Comparison of ENCODE assay signal across 20 cellular contexts in genomic region chr17:75442168-75443103, GRCh38. TPM values are rescaled to one million over a fixed set of nuclear protein-coding genes. Genes with fewer than 3 reads are reported as not detected.
DNase-seq lines count a peak whose midpoint lies in the region; ATAC-seq, FAIRE-seq and TF ChIP-seq lines count a peak whose summit lies in the region.
"Had no signal": no experiment of that assay in that cellular context is flagged by ENCODE, and none has a peak within 500 bp of the region (broad histone marks: within the 10 kb centered on the region; RNA-seq: fewer than 3 reads in every experiment).

No MANE protein-coding gene starts in this region.

- H3K4me3 Mint-ChIP-seq in osteocyte (ENCODE audit: unreplicated experiment) = no peak overlapping the region
- H3K4me3 Mint-ChIP-seq: activated CD4-positive, alpha-beta memory T cell treated with anti-CD3 and anti-CD28 coated beads, Interleukin-2, amount 10 ng/mL, durations not matched to agents 7 days and 5 days; activated naive CD8-positive, alpha-beta T cell treated with anti-CD3 and anti-CD28 coated beads, Interleukin-2, amount 50 U/mL, for 24 hours; activated T-cell treated with anti-CD3 and anti-CD28 coated beads, Interleukin-2, amount 50 U/mL, for 72 hours; CD4-positive, alpha-beta memory T cell; HFFc6; mesothelial cell of epicardium had no signal

- H3K4me3 ChIP-seq in cardiac muscle cell = no peak overlapping the region
- H3K4me3 ChIP-seq in esophagus muscularis mucosa = no peak overlapping the region

- H3K27ac ChIP-seq in cardiac muscle cell (peak overlapping the region; percentile 87), esophagus muscularis mucosa (replicated peaks in 1 of 4) (peak overlapping the region; percentile 19 to 90 (median 88))

- no peaks in the 10 kb centered on the region for H3K27me3 Mint-ChIP-seq in osteocyte (ENCODE audit: unreplicated experiment)
- H3K27me3 Mint-ChIP-seq: activated naive CD8-positive, alpha-beta T cell treated with anti-CD3 and anti-CD28 coated beads, Interleukin-2, amount 50 U/mL, for 24 hours; CD4-positive, alpha-beta memory T cell had no signal

- peaks cover 42% of the 10 kb centered on the region for H3K4me1 Mint-ChIP-seq in osteocyte (ENCODE audit: unreplicated experiment)
- H3K4me1 Mint-ChIP-seq: activated CD4-positive, alpha-beta memory T cell treated with anti-CD3 and anti-CD28 coated beads, Interleukin-2, amount 10 ng/mL, durations not matched to agents 7 days and 5 days; activated naive CD8-positive, alpha-beta T cell treated with anti-CD3 and anti-CD28 coated beads, Interleukin-2, amount 50 U/mL, for 24 hours had no signal

- no peak for TF ChIP-seq POLR2A in esophagus muscularis mucosa (IDR thresholded peaks at IDR 0.05; ENCODE audit: low read depth)

- no peaks in the 10 kb centered on the region for H3K9me3 ChIP-seq in cardiac muscle cell (ENCODE audit: low read depth)
- no peaks in the 10 kb centered on the region for H3K9me3 ChIP-seq in esophagus muscularis mucosa

- no peak for ATAC-seq in Right ventricle myocardium inferior
- ATAC-seq: activated naive CD8-positive, alpha-beta T cell treated with anti-CD3 and anti-CD28 coated beads, Interleukin-2, amount 50 U/mL, for 24 hours; activated T-cell treated with anti-CD3 and anti-CD28 coated beads, Interleukin-2, amount 50 U/mL, for 72 hours; SK-N-SH treated with all-trans-retinoic acid at 6 μM for 48 hours had no signal

- H3K27me3 ChIP-seq in cardiac muscle cell = no peaks in the 10 kb centered on the region
- H3K27me3 ChIP-seq in esophagus muscularis mucosa = no peaks in the 10 kb centered on the region

- intact Hi-C loops in Right ventricle myocardium inferior (cut with DNase I) (no loop called here), esophagus muscularis mucosa (cut with DNase I) (no loop called here)

- H3K4me1 ChIP-seq in cardiac muscle cell (ENCODE audit: low read depth) (peaks cover 25% of the 10 kb centered on the region), esophagus muscularis mucosa (peaks cover 28 to 45% (median 30%) of the 10 kb centered on the region in 4 donors)

- WGBS in esophagus muscularis mucosa = 93% methylated on average over 4 of the region's 4 CpGs

- TF ChIP-seq CTCF in cardiac muscle cell (IDR thresholded peaks at IDR 0.05; ENCODE audit: low read depth, low read length) (no peak), esophagus muscularis mucosa (IDR thresholded peaks at IDR 0.05) (no peak), osteocyte (IDR thresholded peaks at IDR 0.05) (no peak)

- no peak for TF ChIP-seq EP300 in esophagus muscularis mucosa (IDR thresholded peaks at IDR 0.05)

- FAIRE-seq in HTR-8/SVneo (lab: Jason Lieb, UNC) = no peak
- FAIRE-seq: GM12891 had no signal

- no peaks in the 10 kb centered on the region for H3K36me3 Mint-ChIP-seq in osteocyte (ENCODE audit: unreplicated experiment)
- H3K36me3 Mint-ChIP-seq: CD4-positive, alpha-beta memory T cell; mesothelial cell of epicardium had no signal

- H3K27ac Mint-ChIP-seq in osteocyte (ENCODE audit: unreplicated experiment) = peak overlapping the region; percentile 97
- H3K27ac Mint-ChIP-seq: activated CD4-positive, alpha-beta memory T cell treated with anti-CD3 and anti-CD28 coated beads, Interleukin-2, amount 10 ng/mL, durations not matched to agents 7 days and 5 days; activated naive CD8-positive, alpha-beta T cell treated with anti-CD3 and anti-CD28 coated beads, Interleukin-2, amount 50 U/mL, for 24 hours; activated T-cell treated with anti-CD3 and anti-CD28 coated beads, Interleukin-2, amount 50 U/mL, for 72 hours; HFFc6; mesothelial cell of epicardium had no signal

- DNase-seq in cardiac muscle cell (ENCODE audit: low read depth in 1 of 2, low spot score in 1 of 2) (peak in 1 of 2 donors; percentile 35), Right ventricle myocardium inferior (ENCODE audit: missing footprints) (no peak), esophagus muscularis mucosa (ENCODE audit: extremely low spot score) (no peak), osteocyte (ENCODE audit: extremely low spot score, unreplicated experiment) (no peak), kidney tubule cell (ENCODE audit: low spot score) (no peak), nucleus accumbens (lab: John Stamatoyannopoulos, UW) (no peak), NOMO-1 treated with dmso at 0.1 percent for 144 hours (lab: John Stamatoyannopoulos, UW; ENCODE audit: unreplicated experiment) (no peak), HTR-8/SVneo (ENCODE audit: insufficient read length, low spot score) (no peak)
- DNase-seq: activated CD4-positive, alpha-beta memory T cell treated with anti-CD3 and anti-CD28 coated beads, Interleukin-2, amount 10 ng/mL, durations not matched to agents 7 days and 5 days; activated naive CD8-positive, alpha-beta T cell treated with anti-CD3 and anti-CD28 coated beads, Interleukin-2, amount 50 U/mL, for 24 hours; activated T-cell treated with anti-CD3 and anti-CD28 coated beads, Interleukin-2, amount 50 U/mL, for 72 hours; CD4-positive, alpha-beta memory T cell; HFFc6; NCI-H146; NCI-H446 treated with DMSO at 0.1 percent for 48 hours; OCI-M1; stimulated activated naive CD4-positive, alpha-beta T cell had no signal

- no peaks in the 10 kb centered on the region for H3K9me3 Mint-ChIP-seq in osteocyte (ENCODE audit: unreplicated experiment)
- H3K9me3 Mint-ChIP-seq: activated CD4-positive, alpha-beta memory T cell treated with anti-CD3 and anti-CD28 coated beads, Interleukin-2, amount 10 ng/mL, durations not matched to agents 7 days and 5 days; activated naive CD8-positive, alpha-beta T cell treated with anti-CD3 and anti-CD28 coated beads, Interleukin-2, amount 50 U/mL, for 24 hours; activated T-cell treated with anti-CD3 and anti-CD28 coated beads, Interleukin-2, amount 50 U/mL, for 72 hours; CD4-positive, alpha-beta memory T cell; HFFc6; mesothelial cell of epicardium had no signal

- H3K36me3 ChIP-seq in cardiac muscle cell = no peaks in the 10 kb centered on the region
- no peaks in the 10 kb centered on the region for H3K36me3 ChIP-seq in esophagus muscularis mucosa

RNA-seq across cellular contexts. Expression of gene TMEM94, which starts 14.0 kb away (rescaled TPM):
- 87.1 and 105 TPM in 2 replicates for total RNA-seq in cardiac muscle cell
- 74.2 and 93.5 TPM in 2 replicates for polyA plus RNA-seq in cardiac muscle cell
- 50.3 TPM for total RNA-seq in Right ventricle myocardium inferior
- 10 to 100 TPM; 35.3 to 71.4 (median 46.3) TPM for total RNA-seq in esophagus muscularis mucosa
- total RNA-seq in osteocyte = 71.2 and 78.4 TPM in 2 replicates

RNA-seq across cellular contexts. Expression of gene GRB2, which starts 37.0 kb away (rescaled TPM):
- total RNA-seq in cardiac muscle cell = 113 and 198 TPM in 2 replicates
- polyA plus RNA-seq in cardiac muscle cell = 115 and 132 TPM in 2 replicates
- total RNA-seq in Right ventricle myocardium inferior = 59.0 TPM
- 100 to 1,000 TPM in 3 of 4 donors, 10 to 100 TPM in 1; 84.3 to 140 (median 113) TPM for total RNA-seq in esophagus muscularis mucosa
- total RNA-seq in osteocyte = 59.1 and 61.8 TPM in 2 replicates
